ENCODE assay signal across 13 cellular contexts in the genomic region with DNA sequence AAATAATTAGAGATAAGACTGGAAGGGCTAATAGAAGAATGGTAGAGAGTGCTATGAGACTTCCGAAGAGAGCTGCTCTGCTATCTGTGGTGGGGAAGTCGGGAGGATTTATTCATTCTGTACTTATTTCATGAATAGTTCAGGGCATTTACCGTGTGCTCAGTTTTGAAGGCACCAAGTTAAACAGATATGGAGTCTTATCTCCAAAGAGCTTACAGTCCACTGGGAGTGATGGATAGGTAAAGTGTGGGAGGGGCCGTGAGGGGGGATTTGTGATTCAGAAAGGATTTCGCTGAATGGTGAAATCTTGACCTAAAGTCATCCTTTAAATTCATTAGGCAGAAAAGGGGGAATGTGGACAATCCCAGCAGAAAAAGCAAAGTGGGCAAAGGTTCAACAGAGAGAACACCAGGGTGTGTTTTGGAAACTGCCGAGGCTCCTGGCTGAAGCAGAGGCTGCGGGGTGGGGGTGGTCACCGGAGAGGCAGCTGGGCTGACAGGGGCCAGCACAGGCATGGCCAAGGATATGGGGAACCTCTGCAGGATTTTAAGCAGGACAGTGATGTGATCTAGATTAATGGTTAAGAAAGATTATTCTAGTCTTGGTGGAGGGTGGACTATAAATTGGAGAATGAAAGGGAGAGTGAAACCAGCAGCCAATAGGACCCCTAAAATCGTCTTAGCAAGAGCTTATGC.
DNase-seq lines count a peak whose midpoint lies in the region; ATAC-seq and TF ChIP-seq lines count a peak whose summit lies in the region.
"Had no signal": no experiment of that assay in that cellular context is flagged by ENCODE, and none has a peak within 500 bp of the region (broad histone marks: within the 10 kb centered on the region; RNA-seq: fewer than 3 reads in every experiment).

No MANE protein-coding gene starts in this region.

- no peaks in the 10 kb centered on the region for H3K9me3 ChIP-seq in Peyer's patch

- H3K36me3 Mint-ChIP-seq in activated naive CD4-positive, alpha-beta T cell treated with anti-CD3 and anti-CD28 coated beads, Interleukin-2, amount 50 U/mL, for 24 hours: peaks cover 7% of the 10 kb centered on the region
- H3K36me3 Mint-ChIP-seq in immature natural killer cell: no peaks in the 10 kb centered on the region

- DNase-seq in activated naive CD4-positive, alpha-beta T cell (lab: John Stamatoyannopoulos, UW): no peak
- DNase-seq in Peyer's patch (no peak), immature natural killer cell (no peak), ACHN (no peak), cerebellum (ENCODE audit: low spot score) (no peak), NCI-H2171 treated with DMSO at 0.1 percent for 48 hours (lab: John Stamatoyannopoulos, UW) (no peak)
- DNase-seq: cerebellar nuclear complex, NCI-H1930, NCI-H69 had no signal

- peaks cover 26% of the 10 kb centered on the region for H3K4me1 Mint-ChIP-seq in activated naive CD4-positive, alpha-beta T cell treated with anti-CD3 and anti-CD28 coated beads, Interleukin-2, amount 50 U/mL, for 24 hours
- peaks cover 21 to 31% of the 10 kb centered on the region in 2 donors for H3K4me1 Mint-ChIP-seq in immature natural killer cell

- no peaks in the 10 kb centered on the region for H3K27me3 ChIP-seq in Peyer's patch

- TF ChIP-seq POLR2A in Peyer's patch (IDR thresholded peaks at IDR 0.05): no peak
- no peak for TF ChIP-seq POLR2A in GM18505 (IDR thresholded peaks at IDR 0.05; ENCODE audit: borderline replicate concordance, extremely low read depth, insufficient read depth, insufficient read length)

- peak overlapping the region; percentile 90 for H3K27ac Mint-ChIP-seq in activated naive CD4-positive, alpha-beta T cell treated with anti-CD3 and anti-CD28 coated beads, Interleukin-2, amount 50 U/mL, for 24 hours
- peak overlapping the region in 2 of 6 donors; percentile 70 to 94 for H3K27ac Mint-ChIP-seq in immature natural killer cell

- ATAC-seq in GM18505 (IDR thresholded peaks at IDR 0.05; ENCODE audit: unreplicated experiment): no peak

- TF ChIP-seq CTCF in Peyer's patch (IDR thresholded peaks at IDR 0.05): no peak

- peak overlapping the region; percentile 78 for H3K4me3 Mint-ChIP-seq in activated naive CD4-positive, alpha-beta T cell treated with anti-CD3 and anti-CD28 coated beads, Interleukin-2, amount 50 U/mL, for 24 hours
- peak overlapping the region in 4 of 5 donors; percentile 63 to 74 (median 68) for H3K4me3 Mint-ChIP-seq in immature natural killer cell

- H3K27ac ChIP-seq in Peyer's patch: peak overlapping the region; percentile 38 to 86 (median 70)
- H3K27ac ChIP-seq: epithelial cell of prostate, parathyroid adenoma had no signal

- in situ Hi-C loops in ACHN (cut with HindIII; ENCODE audit: low pct_ligation_motif_present, low pct_unique_long_range_greater_than_20kb, low sequenced_read_pairs): no loop called here

- no peak overlapping the region for H3K4me3 ChIP-seq in Peyer's patch

- H3K27me3 Mint-ChIP-seq in activated naive CD4-positive, alpha-beta T cell treated with anti-CD3 and anti-CD28 coated beads, Interleukin-2, amount 50 U/mL, for 24 hours: no peaks in the 10 kb centered on the region
- H3K27me3 Mint-ChIP-seq in immature natural killer cell (ENCODE audit: low read depth in 3 of 3): peaks cover 0 to 4% (median 0%) of the 10 kb centered on the region in 3 donors

- H3K4me1 ChIP-seq in Peyer's patch: peaks cover 0 to 23% (median 13%) of the 10 kb centered on the region in 4 donors
- H3K4me1 ChIP-seq: parathyroid adenoma had no signal

- H3K36me3 ChIP-seq in Peyer's patch: no peaks in the 10 kb centered on the region

- H3K9me3 Mint-ChIP-seq in activated naive CD4-positive, alpha-beta T cell treated with anti-CD3 and anti-CD28 coated beads, Interleukin-2, amount 50 U/mL, for 24 hours: peaks cover 5% of the 10 kb centered on the region
- no peaks in the 10 kb centered on the region for H3K9me3 Mint-ChIP-seq in immature natural killer cell
